In the genomic region with DNA sequence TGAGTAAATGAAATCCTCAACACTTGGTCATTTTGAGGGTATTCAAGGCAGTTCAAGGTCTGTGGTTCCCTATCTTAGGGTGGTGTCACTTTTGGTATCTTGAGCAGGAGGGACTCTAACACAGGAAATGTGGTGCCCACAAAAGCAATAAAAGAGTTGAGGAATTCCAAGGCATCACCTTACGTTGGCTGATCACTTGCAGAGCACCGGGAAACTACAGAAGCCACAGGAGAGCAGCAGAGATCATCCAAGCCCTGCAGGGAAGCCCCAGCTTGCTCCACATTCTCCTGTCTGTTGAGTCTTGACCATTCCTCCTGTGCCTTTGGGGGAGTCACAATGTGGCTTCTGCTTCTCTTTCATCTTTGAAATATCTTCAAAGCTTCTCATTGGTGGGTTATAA, we compare ENCODE assay signal across 23 cellular contexts.
A peak's percentile ranks its signal among the peaks of the same experiment; 100 is the strongest.
DNase-seq lines count a peak whose midpoint lies in the region; ATAC-seq, FAIRE-seq and TF ChIP-seq lines count a peak whose summit lies in the region.
"Had no signal": no experiment of that assay in that cellular context is flagged by ENCODE, and none has a peak within 500 bp of the region (broad histone marks: within the 10 kb centered on the region; RNA-seq: fewer than 3 reads in every experiment).

No MANE protein-coding gene starts in this region.

- H2BK120ac ChIP-seq in H1 (replicated peaks; ENCODE audit: low read depth, low read length) = no peak overlapping the region

- H3K4me3 ChIP-seq in GM23338 (no peak overlapping the region), H1 (ENCODE audit: extremely low read depth in 1 of 4, insufficient read depth in 2 of 4, low read depth in 3 of 4, low read length in 4 of 4) (no peak overlapping the region), osteoblast (ENCODE audit: insufficient read depth, low read length) (no peak overlapping the region)
- H3K4me3 ChIP-seq: A549; BLaER1 treated with 17β-estradiol and CSF1 and Interleukin-3, amounts not matched to agents 10 nM and 100 nM; GM12878 had no signal

- peak; percentile 37 for DNase-seq in GM23338 (ENCODE audit: low spot score)
- DNase-seq in HTR-8/SVneo (ENCODE audit: insufficient read length, low spot score) = peak; percentile 4
- no peak for DNase-seq in H1 (ENCODE audit: low read depth in 1 of 2, low spot score in 2 of 2)
- DNase-seq in iPS DF 19.7 (ENCODE audit: low read depth, low spot score) = peak; percentile 15
- no peak for DNase-seq in RKO (ENCODE audit: low spot score)
- DNase-seq in osteoblast (ENCODE audit: insufficient read length, low spot score, missing footprints) = no peak
- no peak for DNase-seq in GM12892 (ENCODE audit: insufficient read length)
- DNase-seq in activated CD4-positive, alpha-beta memory T cell treated with anti-CD3 and anti-CD28 coated beads for 36 hours = no peak
- DNase-seq: AML-193; Caco-2; Calu3; CD4-positive, alpha-beta T cell; CD8-positive, alpha-beta T cell; DMS79 treated with DMSO at 0.1 percent for 48 hours; GDM1 had no signal

- intact Hi-C loops in activated CD4-positive, alpha-beta memory T cell treated with anti-CD3 and anti-CD28 coated beads for 36 hours (cut with micrococcal nuclease) = no loop called here

- no peak overlapping the region for H2BK20ac ChIP-seq in H1 (ENCODE audit: low read length)

- CTCF ChIA-PET in H1 (lab: Charles Lee; ENCODE audit: partially characterized antibody) = no interaction called here
- CTCF ChIA-PET in activated CD4-positive, alpha-beta memory T cell treated with anti-CD3 and anti-CD28 coated beads for 36 hours (lab: Charles Lee) = no interaction called here

- H3K23ac ChIP-seq in H1 (ENCODE audit: insufficient read length) = no peak overlapping the region

- H2BK12ac ChIP-seq in H1 (ENCODE audit: low read depth, low read length) = no peak overlapping the region

- FAIRE-seq in HTR-8/SVneo (lab: Jason Lieb, UNC) = no peak
- FAIRE-seq in H1 (lab: Jason Lieb, UNC) = no peak
- FAIRE-seq in GM12892 (lab: Jason Lieb, UNC) = no peak
- FAIRE-seq: A549, D721Med, GM12878, GM19239 had no signal

- H2AK5ac ChIP-seq in H1 (ENCODE audit: low read depth, low read length) = no peak overlapping the region

- H3K79me2 ChIP-seq in GM23338 (replicated peaks; ENCODE audit: insufficient read depth) = no peaks in the 10 kb centered on the region
- H3K79me2 ChIP-seq in H1 (ENCODE audit: control insufficient read depth in 1 of 2, insufficient read depth in 2 of 2, low read length in 2 of 2) = no peaks in the 10 kb centered on the region
- H3K79me2 ChIP-seq in osteoblast (ENCODE audit: insufficient read depth, low read length) = no peaks in the 10 kb centered on the region

- H3K36me3 ChIP-seq in GM23338 (ENCODE audit: insufficient read depth) = no peaks in the 10 kb centered on the region
- no peaks in the 10 kb centered on the region for H3K36me3 ChIP-seq in H1 (ENCODE audit: control insufficient read depth in 2 of 4, insufficient read depth in 4 of 4, low read length in 3 of 4)
- no peaks in the 10 kb centered on the region for H3K36me3 ChIP-seq in osteoblast (ENCODE audit: insufficient read depth, low read length)
- H3K36me3 ChIP-seq: BLaER1 treated with 17β-estradiol and CSF1 and Interleukin-3, amounts not matched to agents 10 nM and 100 nM had no signal

- H3K14ac ChIP-seq in H1 (ENCODE audit: insufficient read length) = no peak overlapping the region

- H3K27ac Mint-ChIP-seq in GM23338 = no peak overlapping the region
- H3K27ac Mint-ChIP-seq in activated CD4-positive, alpha-beta memory T cell treated with anti-CD3 and anti-CD28 coated beads for 36 hours = no peak overlapping the region
- H3K27ac Mint-ChIP-seq: B cell; CD4-positive, alpha-beta T cell; CD8-positive, alpha-beta T cell had no signal

- H3K4me1 ChIP-seq in GM23338 (ENCODE audit: insufficient read depth) = no peaks in the 10 kb centered on the region
- no peaks in the 10 kb centered on the region for H3K4me1 ChIP-seq in H1 (replicated peaks in 1 of 4; ENCODE audit: control insufficient read depth in 3 of 4, insufficient read depth in 4 of 4, low read length in 3 of 4)
- no peaks in the 10 kb centered on the region for H3K4me1 ChIP-seq in osteoblast (ENCODE audit: insufficient read depth, low read length)
- H3K4me1 ChIP-seq: A549, Caco-2 had no signal

- H4K91ac ChIP-seq in H1 (replicated peaks; ENCODE audit: insufficient read length, low read length) = no peak overlapping the region

- H3K27me3 Mint-ChIP-seq in GM23338 (ENCODE audit: insufficient read depth, low read depth, poor library complexity) = peaks cover 6% of the 10 kb centered on the region
- H3K27me3 Mint-ChIP-seq in activated CD4-positive, alpha-beta memory T cell treated with anti-CD3 and anti-CD28 coated beads for 36 hours = no peaks in the 10 kb centered on the region
- H3K27me3 Mint-ChIP-seq: B cell had no signal

- peaks cover 7% of the 10 kb centered on the region; the same call in 2 of the 3 replicates for H3K9me3 Mint-ChIP-seq in GM23338
- H3K9me3 Mint-ChIP-seq in activated CD4-positive, alpha-beta memory T cell treated with anti-CD3 and anti-CD28 coated beads for 36 hours = no peaks in the 10 kb centered on the region

- no peak overlapping the region for H3K18ac ChIP-seq in H1 (ENCODE audit: extremely low read depth, low read length)

- H2AFZ ChIP-seq in GM23338 (no peak overlapping the region), H1 (ENCODE audit: low read length) (no peak overlapping the region), osteoblast (ENCODE audit: low read length) (no peak overlapping the region)

- TF ChIP-seq POLR2A in H1 (IDR thresholded peaks at IDR 0.05; ENCODE audit: control extremely low read depth in 1 of 2, low read depth in 2 of 2, low read length in 2 of 2) = no peak
- no peak for TF ChIP-seq POLR2A in GM12892 (IDR thresholded peaks at IDR 0.05; ENCODE audit: low read depth, low read length)

- H3K27ac ChIP-seq in GM23338 (ENCODE audit: low read depth) = no peak overlapping the region
- no peak overlapping the region for H3K27ac ChIP-seq in H1 (ENCODE audit: low read depth, low read length)
- no peak overlapping the region for H3K27ac ChIP-seq in osteoblast (ENCODE audit: low read depth, low read length)
- H3K27ac ChIP-seq: 22Rv1; A549; BLaER1 treated with 17β-estradiol and CSF1 and Interleukin-3, amounts not matched to agents 10 nM and 100 nM; C4-2B had no signal

- POLR2A ChIA-PET in H1 (lab: Charles Lee; ENCODE audit: partially characterized antibody) = no interaction called here
- POLR2A ChIA-PET in activated CD4-positive, alpha-beta memory T cell treated with anti-CD3 and anti-CD28 coated beads for 36 hours (lab: Charles Lee) = no interaction called here

- no peak overlapping the region for H2BK5ac ChIP-seq in H1 (ENCODE audit: low read depth, low read length)

- 65% methylated on average over 2 of the region's 2 CpGs; no CpG with 5 or more reads in 1 of the 2 experiments for WGBS in H1 (ENCODE audit: extremely low coverage in 1 of 2, insufficient coverage in 1 of 2, insufficient read length in 1 of 2, insufficient replicate concordance in 2 of 2, low coverage in 1 of 2, low lambda C conversion rate in 2 of 2, missing lambda C conversion rate in 1 of 2), 2 experiments

- no peak overlapping the region for H3K4me3 Mint-ChIP-seq in GM23338
- H3K4me3 Mint-ChIP-seq in activated CD4-positive, alpha-beta memory T cell treated with anti-CD3 and anti-CD28 coated beads for 36 hours = no peak overlapping the region
- H3K4me3 Mint-ChIP-seq: B cell; CD4-positive, alpha-beta T cell; CD8-positive, alpha-beta T cell had no signal

- TF ChIP-seq EP300 in H1 (IDR thresholded peaks at IDR 0.05; ENCODE audit: borderline replicate concordance in 1 of 2, low read depth in 2 of 2, low read length in 2 of 2) = no peak

- no peaks in the 10 kb centered on the region for H3F3A ChIP-seq in GM23338 (replicated peaks; ENCODE audit: low read depth)

- H3K36me3 Mint-ChIP-seq in GM23338 (ENCODE audit: low read depth) = no peaks in the 10 kb centered on the region
- H3K36me3 Mint-ChIP-seq in activated CD4-positive, alpha-beta memory T cell treated with anti-CD3 and anti-CD28 coated beads for 36 hours = no peaks in the 10 kb centered on the region
- H3K36me3 Mint-ChIP-seq: CD8-positive, alpha-beta T cell had no signal

- H3K4me2 ChIP-seq in GM23338 = no peak overlapping the region
- H3K4me2 ChIP-seq in H1 (ENCODE audit: insufficient read depth in 1 of 2, low read depth in 2 of 2, low read length in 2 of 2) = no peak overlapping the region
- H3K4me2 ChIP-seq in osteoblast (ENCODE audit: insufficient read depth, low read length) = no peak overlapping the region
- H3K4me2 ChIP-seq: A549; BLaER1 treated with 17β-estradiol and CSF1 and Interleukin-3, amounts not matched to agents 10 nM and 100 nM had no signal

- H3K56ac ChIP-seq in H1 (replicated peaks; ENCODE audit: insufficient read length, low read depth, low read length) = no peak overlapping the region

- no peak overlapping the region for H2BK15ac ChIP-seq in H1 (ENCODE audit: low read length)

- no peaks in the 10 kb centered on the region; the same call in 2 of the 3 replicates for H3K4me1 Mint-ChIP-seq in GM23338
- no peaks in the 10 kb centered on the region for H3K4me1 Mint-ChIP-seq in activated CD4-positive, alpha-beta memory T cell treated with anti-CD3 and anti-CD28 coated beads for 36 hours (ENCODE audit: low read depth)
- H3K4me1 Mint-ChIP-seq: B cell had no signal

- 0 out of 4 replicates have a peak, but pooled peaks of 1 of the 2 experiments have one; percentile 18 for TF ChIP-seq CTCF in GM23338 (conservative IDR thresholded peaks at IDR 0.05; ENCODE audit: low read depth in 2 of 2)
- TF ChIP-seq CTCF in H1 (IDR thresholded peaks at IDR 0.05; ENCODE audit: control extremely low read depth in 1 of 3, insufficient read depth in 1 of 3, low read depth in 1 of 3, low read length in 3 of 3) = no peak
- no peak for TF ChIP-seq CTCF in osteoblast (IDR thresholded peaks at IDR 0.05; ENCODE audit: extremely low read depth, low read depth, low read length)

- no peak overlapping the region for H4K8ac ChIP-seq in H1 (ENCODE audit: extremely low read depth, insufficient read depth, low read length)

- H4K20me1 ChIP-seq in GM23338 (replicated peaks; ENCODE audit: insufficient read depth) (no peaks in the 10 kb centered on the region), H1 (replicated peaks in 1 of 2; ENCODE audit: control insufficient read depth in 1 of 2, insufficient read depth in 2 of 2, low read length in 2 of 2) (peaks cover 0 to 2% of the 10 kb centered on the region in 2 experiments), osteoblast (ENCODE audit: insufficient read depth, low read length) (no peaks in the 10 kb centered on the region)
- H4K20me1 ChIP-seq: BLaER1 treated with 17β-estradiol and CSF1 and Interleukin-3, amounts not matched to agents 10 nM and 100 nM had no signal

- H3K79me1 ChIP-seq in H1 (ENCODE audit: low read depth, low read length) = no peaks in the 10 kb centered on the region

- H3K27me3 ChIP-seq in GM23338 (ENCODE audit: insufficient read depth) = no peaks in the 10 kb centered on the region
- no peaks in the 10 kb centered on the region for H3K27me3 ChIP-seq in H1 (replicated peaks in 1 of 4; ENCODE audit: control insufficient read depth in 3 of 4, extremely low read depth in 1 of 4, insufficient read depth in 3 of 4, low read length in 3 of 4)
- H3K27me3 ChIP-seq in osteoblast (ENCODE audit: insufficient read depth, low read length) = no peaks in the 10 kb centered on the region
- H3K27me3 ChIP-seq: BLaER1 treated with 17β-estradiol and CSF1 and Interleukin-3, amounts not matched to agents 10 nM and 100 nM had no signal

- no peak overlapping the region for H4K5ac ChIP-seq in H1 (ENCODE audit: insufficient read length, low read depth, low read length)

- ATAC-seq in GM23338 = no peak
- ATAC-seq: A549; CD8-positive, alpha-beta T cell; GM12878 had no signal

- H3K4ac ChIP-seq in H1 (replicated peaks; ENCODE audit: insufficient read length, low read depth, low read length) = no peak overlapping the region

- H3K9me3 ChIP-seq in H1 (ENCODE audit: insufficient read depth in 2 of 2, low read depth in 1 of 2, low read length in 1 of 2) = peaks cover 0 to 4% of the 10 kb centered on the region in 2 experiments; a peak in 1 of 4 replicates
- peaks cover 6% of the 10 kb centered on the region for H3K9me3 ChIP-seq in osteoblast (ENCODE audit: low read depth, low read length)
- H3K9me3 ChIP-seq: A549; BLaER1 treated with 17β-estradiol and CSF1 and Interleukin-3, amounts not matched to agents 10 nM and 100 nM; Caco-2 had no signal

- no peaks in the 10 kb centered on the region for H3K9me2 ChIP-seq in GM23338 (ENCODE audit: insufficient read depth)

- peak in 1 of 2 experiments; percentile 25; a peak in 2 of 4 replicates for TF ChIP-seq RAD21 in H1 (IDR thresholded peaks at IDR 0.05 in 1 of 2, conservative IDR thresholded peaks at IDR 0.05 in 1 of 2; ENCODE audit: low read depth in 2 of 2, low read length in 2 of 2)

- H3K9ac ChIP-seq in H1 (replicated peaks in 1 of 4; ENCODE audit: extremely low read depth in 1 of 4, low read depth in 3 of 4, low read length in 3 of 4) = no peak overlapping the region
- H3K9ac ChIP-seq: BLaER1 treated with 17β-estradiol and CSF1 and Interleukin-3, amounts not matched to agents 10 nM and 100 nM had no signal

- peaks cover 3% of the 10 kb centered on the region for H3K23me2 ChIP-seq in H1 (ENCODE audit: low read depth, low read length)

Comparison
In these comparisons a context has a peak if more than half of its experiments do, and no peak if none do; other contexts are left out.
1. DNase-seq: peak in GM23338 (single experiment), HTR-8/SVneo (single experiment) and iPS DF 19.7 (single experiment); none in H1 (0 of 2), RKO (single experiment), osteoblast (single experiment), GM12892 (single experiment) and activated CD4-positive, alpha-beta memory T cell treated with anti-CD3 and anti-CD28 coated beads for 36 hours (single experiment).